In genomic region chr12:106425061-106425706, GRCh38 we compare ENCODE assay signal across 22 cellular contexts.
"Had no signal": no experiment of that assay in that cellular context is flagged by ENCODE, and none has a peak within 500 bp of the region (broad histone marks: within the 10 kb centered on the region; RNA-seq: fewer than 3 reads in every experiment).

No MANE protein-coding gene starts in this region.

- FAIRE-seq: endometrium had no signal

- H3K4me3 Mint-ChIP-seq: activated naive CD4-positive, alpha-beta T cell treated with anti-CD3 and anti-CD28 coated beads for 36 hours; activated T-cell treated with anti-CD3 and anti-CD28 coated beads, Interleukin-2, amount 50 U/mL, for 4 hours; nephron progenitor cell had no signal

- H3K9me3 ChIP-seq: gastrocnemius medialis, heart left ventricle, transverse colon, uterus had no signal

- H3K4me1 Mint-ChIP-seq: nephron progenitor cell had no signal

- H3K4me3 ChIP-seq: coronary artery, gastrocnemius medialis, heart left ventricle, transverse colon, uterus had no signal

- H3K27me3 ChIP-seq: brain microvascular endothelial cell, gastrocnemius medialis, heart left ventricle, transverse colon, uterus had no signal

- H3K27ac Mint-ChIP-seq: activated naive CD4-positive, alpha-beta T cell treated with anti-CD3 and anti-CD28 coated beads for 36 hours; nephron progenitor cell had no signal

- DNase-seq: activated CD4-positive, alpha-beta T cell treated with anti-CD3 and anti-CD28 coated beads, Interleukin-2, amount 50 U/mL, for 1 hour; activated CD8-positive, alpha-beta memory T cell treated with anti-CD3 and anti-CD28 coated beads, Interleukin-2, amount 50 U/mL, for 4 hours; activated naive CD4-positive, alpha-beta T cell treated with anti-CD3 and anti-CD28 coated beads for 36 hours; activated T-cell treated with anti-CD3 and anti-CD28 coated beads, Interleukin-2, amount 50 U/mL, for 4 hours; aorta; brain microvascular endothelial cell; gastrocnemius medialis; islet precursor cell; mammary epithelial cell; nephron progenitor cell; occipital lobe; posterior cingulate gyrus; retina; stimulated activated CD4-positive, alpha-beta T cell treated with anti-CD3 and anti-CD28 coated beads, Interleukin-2, amount 100 ng/mL, for 24 hours; stimulated activated naive CD8-positive, alpha-beta T cell treated with anti-CD3 and anti-CD28 coated beads, Interleukin-15, Interleukin-2, amounts not matched to agents 100 U/mL and 50 U/mL, for 24 hours; T-helper 1 cell; T-helper 9 cell; transverse colon; uterus had no signal

- H3K9me3 Mint-ChIP-seq: activated naive CD4-positive, alpha-beta T cell treated with anti-CD3 and anti-CD28 coated beads for 36 hours; activated T-cell treated with anti-CD3 and anti-CD28 coated beads, Interleukin-2, amount 50 U/mL, for 4 hours had no signal

- H3K27ac ChIP-seq: brain microvascular endothelial cell, coronary artery, gastrocnemius medialis, transverse colon, uterus had no signal

- H3K36me3 ChIP-seq: gastrocnemius medialis, uterus had no signal
